10 cellular contexts compared by ENCODE assay signal in genomic region chr1:12636098-12636950, GRCh38. TPM values are rescaled to one million over a fixed set of nuclear protein-coding genes. Genes with fewer than 3 reads are reported as not detected.
A peak's percentile ranks its signal among the peaks of the same experiment; 100 is the strongest.
DNase-seq lines count a peak whose midpoint lies in the region; ATAC-seq and TF ChIP-seq lines count a peak whose summit lies in the region.
"Had no signal": no experiment of that assay in that cellular context is flagged by ENCODE, and none has a peak within 500 bp of the region (broad histone marks: within the 10 kb centered on the region; RNA-seq: fewer than 3 reads in every experiment).

No MANE protein-coding gene starts in this region.

- no peaks in the 10 kb centered on the region for H3K9me2 ChIP-seq in GM23248 (ENCODE audit: insufficient read depth)

- peak; percentile 59 to 72 for ATAC-seq in gastrocnemius medialis
- ATAC-seq: activated T-cell treated with anti-CD3 and anti-CD28 coated beads, Interleukin-2, amount 50 U/mL, for 72 hours had no signal

- H3K9ac ChIP-seq in GM23248 = no peak overlapping the region
- H3K9ac ChIP-seq in iPS-20b (ENCODE audit: low read depth, low read length) = peak overlapping the region; percentile 42; the same call in 1 of the 2 replicates

- H3K4me1 ChIP-seq in GM23248 (ENCODE audit: insufficient read depth) (no peaks in the 10 kb centered on the region), iPS-20b (ENCODE audit: insufficient read depth, low read length) (peaks cover 16% of the 10 kb centered on the region; the same call in 1 of the 2 replicates), gastrocnemius medialis (peaks cover 0 to 4% of the 10 kb centered on the region in 2 donors)

- H3K4me3 ChIP-seq in GM23248 (no peak overlapping the region), astrocyte of the spinal cord (ENCODE audit: low read depth, low read length) (no peak overlapping the region), iPS-20b (ENCODE audit: low read length) (no peak overlapping the region), gastrocnemius medialis (no peak overlapping the region)

- H3K79me2 ChIP-seq in GM23248 (ENCODE audit: insufficient read depth) = no peaks in the 10 kb centered on the region

- no peak for TF ChIP-seq POLR2A in gastrocnemius medialis (IDR thresholded peaks at IDR 0.05)

- no peaks in the 10 kb centered on the region for H3K36me3 ChIP-seq in GM23248 (ENCODE audit: low read depth)
- H3K36me3 ChIP-seq in iPS-20b (ENCODE audit: insufficient read depth, low read depth, low read length) = no peaks in the 10 kb centered on the region
- no peaks in the 10 kb centered on the region for H3K36me3 ChIP-seq in gastrocnemius medialis

- TF ChIP-seq CTCF in astrocyte of the spinal cord (IDR thresholded peaks at IDR 0.05; ENCODE audit: low read depth, low read length) (no peak), gastrocnemius medialis (IDR thresholded peaks at IDR 0.05 in 4 of 5, conservative IDR thresholded peaks at IDR 0.05 in 1 of 5) (no peak)

- H4K20me1 ChIP-seq in GM23248 (ENCODE audit: insufficient read depth) = no peaks in the 10 kb centered on the region

- H3K9me3 ChIP-seq in GM23248 (ENCODE audit: low read depth) = peaks cover 5% of the 10 kb centered on the region
- peaks cover 35% of the 10 kb centered on the region for H3K9me3 ChIP-seq in iPS-20b (ENCODE audit: insufficient read depth, low read depth, low read length)
- peaks cover 0 to 20% (median 0%) of the 10 kb centered on the region in 3 donors for H3K9me3 ChIP-seq in gastrocnemius medialis

- no peaks in the 10 kb centered on the region for H3K27me3 ChIP-seq in GM23248 (replicated peaks; ENCODE audit: insufficient read depth)
- H3K27me3 ChIP-seq in iPS-20b (ENCODE audit: insufficient read depth, low read length) = no peaks in the 10 kb centered on the region
- no peaks in the 10 kb centered on the region for H3K27me3 ChIP-seq in gastrocnemius medialis

- DNase-seq in GM23248 = peak; percentile 40
- DNase-seq in astrocyte of the spinal cord (ENCODE audit: low read depth, low spot score) = peak; percentile 58
- peak in 1 of 2 donors; percentile 36 for DNase-seq in gastrocnemius medialis
- no peak for DNase-seq in NCI-H2196 (lab: John Stamatoyannopoulos, UW; ENCODE audit: unreplicated experiment)
- DNase-seq in stimulated activated CD4-positive, alpha-beta T cell treated with anti-CD3 and anti-CD28 coated beads, Interleukin-15, amount 100 ng/mL, for 24 hours = no peak
- no peak for DNase-seq in NCI-H69 (lab: John Stamatoyannopoulos, UW)
- DNase-seq in NCI-H526 (lab: John Stamatoyannopoulos, UW) = no peak
- DNase-seq: activated T-cell treated with anti-CD3 and anti-CD28 coated beads, Interleukin-2, amount 50 U/mL, for 72 hours; Calu3 had no signal

- no peak overlapping the region for H2AFZ ChIP-seq in GM23248

- intact Hi-C loops in gastrocnemius medialis (cut with DNase I; ENCODE audit: low total_unique reads) = no loop called here

- no peaks in the 10 kb centered on the region for H3F3A ChIP-seq in GM23248 (ENCODE audit: insufficient read depth)

- in situ Hi-C loops in GM23248 (cut with MboI) (no loop called here), astrocyte of the spinal cord (cut with HindIII; ENCODE audit: low sequenced_read_pairs) (no loop called here), gastrocnemius medialis (cut with MboI; ENCODE audit: low sequenced_read_pairs in 4 of 4) (loop anchor here in 1 of 4 donors (25.0 kb wide), 1 partner anchor 524 kb away; no protein-coding TSS in a partner anchor)

- WGBS in GM23248 (ENCODE audit: low coverage in 1 of 2, low lambda C conversion rate in 2 of 2, missing lambda C conversion rate in 2 of 2), 2 experiments = 70 to 71% methylated on average over 15 of the region's 15 CpGs

- H3K27ac ChIP-seq in GM23248 (no peak overlapping the region), iPS-20b (ENCODE audit: low read length) (peak overlapping the region; percentile 60), gastrocnemius medialis (peak overlapping the region; percentile 47 to 81 (median 78))

- no peak overlapping the region for H3K4me2 ChIP-seq in GM23248 (ENCODE audit: unreplicated experiment)

RNA-seq across cellular contexts. Expression of gene AADACL4, which starts 7.6 kb away (rescaled TPM):
- total RNA-seq in GM23248 (2014; rRNA removed; shearing (Covaris generic)) = not detected in 2 replicates
- polyA plus RNA-seq in GM23248 (2016; fragmentation: Nextera tagmentation; extraction: Ambion mirVana) = not detected in 2 replicates
- total RNA-seq in gastrocnemius medialis = not detected
- total RNA-seq: activated T-cell treated with anti-CD3 and anti-CD28 coated beads, Interleukin-2, amount 50 U/mL, for 72 hours; Calu3 had no signal

RNA-seq across cellular contexts. Expression of gene DHRS3, which starts 18.3 kb away (rescaled TPM):
- total RNA-seq in GM23248 (2014; rRNA removed; shearing (Covaris generic)) = 53.1 and 55.2 TPM in 2 replicates
- 120 and 123 TPM in 2 replicates for polyA plus RNA-seq in GM23248 (2016; fragmentation: Nextera tagmentation; extraction: Ambion mirVana)
- 100 to 1,000 TPM in 1 of 4 donors, 10 to 100 TPM in 3; 28.5 to 108 (median 67.0) TPM for total RNA-seq in gastrocnemius medialis

Comparison
In these comparisons a context has a peak if more than half of its experiments do, and no peak if none do; other contexts are left out.
1. DNase-seq: peak in GM23248 (single experiment) and astrocyte of the spinal cord (single experiment); none in NCI-H2196 (single experiment), stimulated activated CD4-positive, alpha-beta T cell treated with anti-CD3 and anti-CD28 coated beads, Interleukin-15, amount 100 ng/mL, for 24 hours (single experiment), NCI-H69 (single experiment) and NCI-H526 (0 of 2).